Comparison of ENCODE assay signal across 1 cellular context in the genomic region with DNA sequence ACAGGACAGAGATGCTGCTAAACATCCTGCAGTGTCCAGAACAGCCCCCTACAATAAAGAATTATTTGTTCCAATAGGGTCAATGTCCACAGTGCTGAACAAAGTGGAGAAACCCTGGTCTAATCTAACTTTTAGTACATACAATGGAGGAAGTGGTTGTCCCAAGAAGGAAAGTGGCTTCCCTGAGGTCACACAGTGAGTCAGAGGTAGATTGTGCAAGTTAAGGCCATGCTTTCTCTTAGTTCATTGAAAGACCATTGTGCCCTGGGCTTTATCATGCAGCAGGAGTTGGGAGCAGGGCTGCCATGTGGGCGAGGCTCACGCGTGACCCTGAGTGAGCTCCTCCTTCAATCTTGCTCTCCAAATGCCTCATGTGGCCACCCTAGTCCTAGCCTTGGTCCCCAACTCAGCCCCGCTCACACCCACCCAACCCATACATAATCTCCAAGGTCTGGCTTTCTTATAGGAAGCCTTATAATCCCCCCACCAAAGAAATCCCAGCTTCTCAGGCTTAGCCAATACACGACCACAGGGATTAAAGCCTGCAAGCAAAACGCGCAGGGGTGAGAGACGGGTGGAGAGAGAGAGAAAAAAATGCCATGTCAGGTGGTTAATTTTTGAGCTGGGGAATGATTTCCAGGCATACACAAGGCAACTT.
TF ChIP-seq lines count a peak whose summit lies in the region.

No MANE protein-coding gene starts in this region.

TF ChIP-seq in GM23338, 12 proteins besides CTCF, POLR2A, EP300 and RAD21:
- TF ChIP-seq, protein P1, sequence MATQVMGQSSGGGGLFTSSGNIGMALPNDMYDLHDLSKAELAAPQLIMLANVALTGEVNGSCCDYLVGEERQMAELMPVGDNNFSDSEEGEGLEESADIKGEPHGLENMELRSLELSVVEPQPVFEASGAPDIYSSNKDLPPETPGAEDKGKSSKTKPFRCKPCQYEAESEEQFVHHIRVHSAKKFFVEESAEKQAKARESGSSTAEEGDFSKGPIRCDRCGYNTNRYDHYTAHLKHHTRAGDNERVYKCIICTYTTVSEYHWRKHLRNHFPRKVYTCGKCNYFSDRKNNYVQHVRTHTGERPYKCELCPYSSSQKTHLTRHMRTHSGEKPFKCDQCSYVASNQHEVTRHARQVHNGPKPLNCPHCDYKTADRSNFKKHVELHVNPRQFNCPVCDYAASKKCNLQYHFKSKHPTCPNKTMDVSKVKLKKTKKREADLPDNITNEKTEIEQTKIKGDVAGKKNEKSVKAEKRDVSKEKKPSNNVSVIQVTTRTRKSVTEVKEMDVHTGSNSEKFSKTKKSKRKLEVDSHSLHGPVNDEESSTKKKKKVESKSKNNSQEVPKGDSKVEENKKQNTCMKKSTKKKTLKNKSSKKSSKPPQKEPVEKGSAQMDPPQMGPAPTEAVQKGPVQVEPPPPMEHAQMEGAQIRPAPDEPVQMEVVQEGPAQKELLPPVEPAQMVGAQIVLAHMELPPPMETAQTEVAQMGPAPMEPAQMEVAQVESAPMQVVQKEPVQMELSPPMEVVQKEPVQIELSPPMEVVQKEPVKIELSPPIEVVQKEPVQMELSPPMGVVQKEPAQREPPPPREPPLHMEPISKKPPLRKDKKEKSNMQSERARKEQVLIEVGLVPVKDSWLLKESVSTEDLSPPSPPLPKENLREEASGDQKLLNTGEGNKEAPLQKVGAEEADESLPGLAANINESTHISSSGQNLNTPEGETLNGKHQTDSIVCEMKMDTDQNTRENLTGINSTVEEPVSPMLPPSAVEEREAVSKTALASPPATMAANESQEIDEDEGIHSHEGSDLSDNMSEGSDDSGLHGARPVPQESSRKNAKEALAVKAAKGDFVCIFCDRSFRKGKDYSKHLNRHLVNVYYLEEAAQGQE (IDR thresholded peaks at IDR 0.05; ENCODE audit: unreplicated experiment), result no peak
